ENCODE assay signal across 12 cellular contexts in the genomic region with DNA sequence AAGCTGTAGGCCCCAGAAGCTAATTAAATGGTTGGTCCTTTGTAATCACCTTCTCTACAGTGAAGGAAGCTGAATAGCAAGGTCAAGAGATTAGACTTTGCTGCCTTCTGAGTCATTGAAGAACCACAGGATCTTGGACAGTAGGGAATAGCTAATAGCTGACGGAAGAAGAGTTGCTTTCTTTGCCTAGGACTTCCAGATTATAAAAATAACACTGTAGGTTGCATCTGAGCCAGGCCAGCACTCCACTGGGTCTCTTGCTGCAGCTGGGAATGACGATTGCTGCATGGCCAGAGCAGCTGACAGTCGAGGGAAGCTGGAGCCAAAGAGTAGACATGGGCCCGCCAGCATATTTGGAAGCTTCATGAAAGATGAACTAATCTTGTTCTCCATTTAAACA.
DNase-seq lines count a peak whose midpoint lies in the region; ATAC-seq and TF ChIP-seq lines count a peak whose summit lies in the region.
"Had no signal": no experiment of that assay in that cellular context is flagged by ENCODE, and none has a peak within 500 bp of the region (broad histone marks: within the 10 kb centered on the region; RNA-seq: fewer than 3 reads in every experiment).

No MANE protein-coding gene starts in this region.

- H3K4me3 ChIP-seq in fibroblast of the aortic adventitia (ENCODE audit: low read depth, low read length), result no peak overlapping the region
- no peak overlapping the region for H3K4me3 ChIP-seq in mucosa of descending colon
- no peak overlapping the region for H3K4me3 ChIP-seq in aorta (ENCODE audit: low read length in 2 of 2)
- H3K4me3 ChIP-seq: lung, prostate gland had no signal

- DNase-seq in NCI-H226 (peak; percentile 13), fibroblast of the aortic adventitia (ENCODE audit: low read depth) (peak; percentile 47), mucosa of descending colon (peak; percentile 22 to 49 (median 23)), aorta (peak in 1 of 2 donors; percentile 68), osteocyte (ENCODE audit: extremely low spot score, unreplicated experiment) (no peak), LoVo (ENCODE audit: low spot score) (no peak)
- DNase-seq: activated CD8-positive, alpha-beta memory T cell treated with anti-CD3 and anti-CD28 coated beads for 24 hours; KBM-7 had no signal

- no peaks in the 10 kb centered on the region for H3K27me3 ChIP-seq in aorta (ENCODE audit: control insufficient read depth in 1 of 2, insufficient read depth in 2 of 2, low read length in 1 of 2)

- peaks cover 8% of the 10 kb centered on the region for H3K4me1 Mint-ChIP-seq in osteocyte (ENCODE audit: unreplicated experiment)

- intact Hi-C loops in mucosa of descending colon (cut with DNase I, micrococcal nuclease), result no loop called here
- intact Hi-C loops in aorta (cut with DNase I), result no loop called here

- H3K36me3 ChIP-seq in mucosa of descending colon (ENCODE audit: low read depth) (no peaks in the 10 kb centered on the region), aorta (ENCODE audit: control insufficient read depth in 1 of 2, insufficient read depth in 2 of 2, low read length in 1 of 2) (no peaks in the 10 kb centered on the region)
- H3K36me3 ChIP-seq: prostate gland had no signal

- no peaks in the 10 kb centered on the region for H3K9me3 Mint-ChIP-seq in osteocyte (ENCODE audit: unreplicated experiment)
- H3K9me3 Mint-ChIP-seq: activated naive CD4-positive, alpha-beta T cell treated with anti-CD3 and anti-CD28 coated beads, Interleukin-2, amount 50 U/mL, for 72 hours had no signal

- H3K36me3 Mint-ChIP-seq in osteocyte (ENCODE audit: unreplicated experiment), result no peaks in the 10 kb centered on the region
- H3K36me3 Mint-ChIP-seq: activated naive CD4-positive, alpha-beta T cell treated with anti-CD3 and anti-CD28 coated beads, Interleukin-2, amount 50 U/mL, for 72 hours had no signal

- no peak overlapping the region for H3K27ac Mint-ChIP-seq in osteocyte (ENCODE audit: unreplicated experiment)
- H3K27ac Mint-ChIP-seq: activated naive CD4-positive, alpha-beta T cell treated with anti-CD3 and anti-CD28 coated beads, Interleukin-2, amount 50 U/mL, for 72 hours had no signal

- H3K27ac ChIP-seq in aorta (ENCODE audit: low read depth in 1 of 2, low read length in 2 of 2), result no peak overlapping the region
- H3K27ac ChIP-seq: prostate gland had no signal

- ATAC-seq in mucosa of descending colon, result peak; percentile 52
- ATAC-seq in aorta (ENCODE audit: low FRiP score), result peak; percentile 81
- no peak for ATAC-seq in GM19328 (IDR thresholded peaks at IDR 0.05; ENCODE audit: unreplicated experiment)
- ATAC-seq: activated naive CD4-positive, alpha-beta T cell treated with anti-CD3 and anti-CD28 coated beads, Interleukin-2, amount 50 U/mL, for 72 hours had no signal

- H3K9me3 ChIP-seq in mucosa of descending colon (no peaks in the 10 kb centered on the region), aorta (ENCODE audit: control insufficient read depth, low read length) (no peaks in the 10 kb centered on the region)
- H3K9me3 ChIP-seq: prostate gland had no signal

- H3K4me1 ChIP-seq in mucosa of descending colon (ENCODE audit: low read depth) (no peaks in the 10 kb centered on the region), aorta (ENCODE audit: control insufficient read depth in 1 of 2, insufficient read depth in 2 of 2, low read length in 2 of 2) (peaks cover 2 to 3% of the 10 kb centered on the region in 2 donors)
- H3K4me1 ChIP-seq: prostate gland had no signal

- TF ChIP-seq CTCF in fibroblast of the aortic adventitia (IDR thresholded peaks at IDR 0.05; ENCODE audit: insufficient read depth, low read length), result no peak
- no peak for TF ChIP-seq CTCF in mucosa of descending colon (IDR thresholded peaks at IDR 0.05)
- TF ChIP-seq CTCF in osteocyte (IDR thresholded peaks at IDR 0.05), result no peak

- WGBS in aorta, 2 donors, result 6% methylated on average over 4 of the region's 4 CpGs

- peaks cover 24% of the 10 kb centered on the region for H3K27me3 Mint-ChIP-seq in osteocyte (ENCODE audit: unreplicated experiment)

- H3K4me3 Mint-ChIP-seq in osteocyte (ENCODE audit: unreplicated experiment), result no peak overlapping the region

Comparison
In these comparisons a context has a peak if more than half of its experiments do, and no peak if none do; other contexts are left out.
1. DNase-seq: peak in NCI-H226 (single experiment), fibroblast of the aortic adventitia (single experiment) and mucosa of descending colon (3 of 3); none in osteocyte (single experiment) and LoVo (single experiment).